Comparison of ENCODE assay signal across 1 cellular context in genomic region chr19:7897289-7897688, GRCh38.
TF ChIP-seq lines count a peak whose summit lies in the region.

No MANE protein-coding gene starts in this region.

TF ChIP-seq in K562, 482 proteins besides CTCF, POLR2A, EP300 and RAD21:
- TF ChIP-seq CEBPB (tag; IDR thresholded peaks at IDR 0.05): 0 out of 2 replicates have a peak, but pooled peaks have one; percentile 17
- no peak for TF ChIP-seq ZNF395 (CRISPR knock-in tag; IDR thresholded peaks at IDR 0.05)
